Comparison of ENCODE assay signal across 25 cellular contexts in the genomic region with DNA sequence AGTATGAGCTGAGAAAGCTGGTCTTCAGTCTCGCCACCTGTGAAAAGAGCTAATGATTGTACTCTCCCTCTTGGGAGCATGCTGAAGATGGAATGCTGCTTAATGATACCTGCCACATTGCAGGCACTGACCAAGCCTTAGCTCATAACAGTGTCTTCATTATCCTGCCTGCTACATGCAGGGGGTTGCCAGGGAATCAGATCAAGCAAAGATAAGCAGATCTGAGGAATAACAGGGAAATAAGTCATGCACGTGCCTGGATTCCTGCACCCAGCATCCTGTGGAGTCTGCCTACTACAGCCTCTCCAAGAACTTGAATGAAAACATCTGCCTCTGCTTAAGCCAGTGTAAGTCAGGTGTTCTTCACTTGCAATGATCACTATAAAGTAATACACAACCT.
"Had no signal": no experiment of that assay in that cellular context is flagged by ENCODE, and none has a peak within 500 bp of the region (broad histone marks: within the 10 kb centered on the region; RNA-seq: fewer than 3 reads in every experiment).

No MANE protein-coding gene starts in this region.

- H3K36me3 Mint-ChIP-seq: immature natural killer cell; natural killer cell treated with Interleukin-12 subunit alpha and Interleukin-12 subunit beta and Interleukin-15 and Interleukin-18, amount 100 ng/mL, for 72 hours; stimulated activated memory B cell treated with anti-CD40 and anti-IgM and Interleukin-4, amounts not matched to agents 10 μg/mL and 1 μg/mL and 100 μg/mL, for 72 hours had no signal

- H3K27me3 ChIP-seq: ovary, right atrium auricular region, right lobe of liver, testis, thyroid gland, transverse colon, upper lobe of left lung, vagina had no signal

- DNase-seq: hypothalamus; immature natural killer cell; left ventricle myocardium inferior; midbrain; mucosa of descending colon; naive thymus-derived CD4-positive, alpha-beta T cell; ovary; right lobe of liver; stimulated activated CD4-positive, alpha-beta T cell treated with anti-CD3 and anti-CD28 coated beads, Interleukin-1b, Interleukin-23, amount 100 ng/mL, for 48 hours; stimulated activated CD4-positive, alpha-beta T cell treated with anti-CD3 and anti-CD28 coated beads, Interleukin-2, amount 100 ng/mL, for 48 hours; stimulated activated CD4-positive, alpha-beta T cell treated with anti-CD3 and anti-CD28 coated beads, Interleukin-4, amount 100 ng/mL, for 4 hours; stimulated activated CD8-positive, alpha-beta memory T cell treated with anti-CD3 and anti-CD28 coated beads, Interleukin-4, amount 100 ng/mL, for 48 hours; stimulated activated naive CD4-positive, alpha-beta T cell treated with Interleukin-2 at 50 U/mL for 16 hours; stimulated activated naive CD8-positive, alpha-beta T cell treated with anti-CD3 and anti-CD28 coated beads, Interleukin-15, amount 100 ng/mL, for 72 hours; testis; thyroid gland; transverse colon; upper lobe of left lung had no signal

- H3K27ac Mint-ChIP-seq: immature natural killer cell; natural killer cell treated with Interleukin-12 subunit alpha and Interleukin-12 subunit beta and Interleukin-15 and Interleukin-18, amount 100 ng/mL, for 72 hours; progenitor cell of endocrine pancreas; stimulated activated memory B cell treated with anti-CD40 and anti-IgM and Interleukin-4, amounts not matched to agents 10 μg/mL and 1 μg/mL and 100 μg/mL, for 72 hours; stimulated activated naive CD8-positive, alpha-beta T cell treated with anti-CD3 and anti-CD28 coated beads, Interleukin-15, amount 100 ng/mL, for 72 hours had no signal

- H3K4me1 Mint-ChIP-seq: stimulated activated memory B cell treated with anti-CD40 and anti-IgM and Interleukin-4, amounts not matched to agents 10 μg/mL and 1 μg/mL and 100 μg/mL, for 72 hours had no signal

- H3K9me3 Mint-ChIP-seq: natural killer cell treated with Interleukin-12 subunit alpha and Interleukin-12 subunit beta and Interleukin-15 and Interleukin-18, amount 100 ng/mL, for 72 hours had no signal

- H3K4me3 ChIP-seq: left ventricle myocardium inferior, lung, mucosa of descending colon, ovary, right atrium auricular region, right lobe of liver, smooth muscle cell, testis, thyroid gland, transverse colon, upper lobe of left lung, vagina had no signal

- H3K4me3 Mint-ChIP-seq: immature natural killer cell; natural killer cell treated with Interleukin-12 subunit alpha and Interleukin-12 subunit beta and Interleukin-15 and Interleukin-18, amount 100 ng/mL, for 72 hours; stimulated activated memory B cell treated with anti-CD40 and anti-IgM and Interleukin-4, amounts not matched to agents 10 μg/mL and 1 μg/mL and 100 μg/mL, for 72 hours; stimulated activated naive CD8-positive, alpha-beta T cell treated with anti-CD3 and anti-CD28 coated beads, Interleukin-15, amount 100 ng/mL, for 72 hours had no signal

- H3K27ac ChIP-seq: left ventricle myocardium inferior, ovary, right atrium auricular region, right lobe of liver, testis, thyroid gland, transverse colon, upper lobe of left lung, vagina had no signal

- ATAC-seq: mucosa of descending colon; naive thymus-derived CD4-positive, alpha-beta T cell; natural killer cell treated with Interleukin-12 subunit alpha and Interleukin-12 subunit beta and Interleukin-15 and Interleukin-18, amount 100 ng/mL, for 72 hours; right lobe of liver; stimulated activated memory B cell treated with anti-CD40 and anti-IgM and Interleukin-4, amounts not matched to agents 10 μg/mL and 1 μg/mL and 100 μg/mL, for 72 hours; stimulated activated naive CD8-positive, alpha-beta T cell treated with anti-CD3 and anti-CD28 coated beads, Interleukin-15, amount 100 ng/mL, for 72 hours had no signal

- H3K27me3 Mint-ChIP-seq: progenitor cell of endocrine pancreas; stimulated activated memory B cell treated with anti-CD40 and anti-IgM and Interleukin-4, amounts not matched to agents 10 μg/mL and 1 μg/mL and 100 μg/mL, for 72 hours; stimulated activated naive CD8-positive, alpha-beta T cell treated with anti-CD3 and anti-CD28 coated beads, Interleukin-15, amount 100 ng/mL, for 72 hours had no signal

- H3K9me3 ChIP-seq: ovary, right lobe of liver, testis, thyroid gland, transverse colon, vagina had no signal
